In the genomic region with DNA sequence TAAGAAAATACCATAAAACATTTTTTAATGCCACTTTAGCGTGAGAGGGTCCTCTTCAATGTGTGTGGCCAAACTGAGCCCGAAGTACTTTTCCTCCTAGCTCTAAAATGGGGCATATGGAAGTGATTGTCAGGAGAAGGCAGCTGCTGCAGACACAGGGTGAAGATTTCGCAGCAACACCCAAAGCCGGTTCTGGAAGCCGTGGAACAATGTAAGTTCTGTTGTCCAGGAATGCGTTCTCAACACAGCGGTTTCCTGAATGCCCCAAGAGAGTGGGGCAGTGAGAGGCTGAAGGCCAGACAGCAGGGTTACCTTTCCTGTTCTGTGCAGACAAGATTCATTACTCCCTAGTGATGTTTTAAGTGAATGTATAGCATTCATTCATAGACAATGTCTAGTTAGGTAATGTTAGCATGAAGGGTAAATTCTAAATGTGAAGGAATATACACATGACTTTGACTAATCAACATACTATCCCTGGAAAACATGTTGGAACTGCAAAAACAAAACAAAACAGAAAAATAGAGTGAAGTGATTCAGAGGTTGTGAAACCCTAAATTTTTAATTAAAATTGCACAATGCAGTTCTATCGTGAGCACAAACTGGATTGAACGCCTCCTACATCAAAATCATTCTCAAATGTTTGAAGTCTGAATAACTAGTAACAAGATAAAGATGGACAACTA, we compare ENCODE assay signal across 23 cellular contexts.
DNase-seq lines count a peak whose midpoint lies in the region; ATAC-seq, FAIRE-seq and TF ChIP-seq lines count a peak whose summit lies in the region.
"Had no signal": no experiment of that assay in that cellular context is flagged by ENCODE, and none has a peak within 500 bp of the region (broad histone marks: within the 10 kb centered on the region; RNA-seq: fewer than 3 reads in every experiment).

No MANE protein-coding gene starts in this region.

- ATAC-seq in body of pancreas (peak; percentile 89), omental fat pad (ENCODE audit: low FRiP score) (peak; percentile 87)
- ATAC-seq: activated T-helper 17 cell treated with anti-CD3 and anti-CD28 coated beads, Interleukin-2, amount 50 U/mL, for 72 hours; stimulated activated memory B cell treated with anti-CD40 and anti-IgM and Interleukin-4, amounts not matched to agents 10 μg/mL and 1 μg/mL and 100 μg/mL, for 72 hours had no signal

- H3K4me1 ChIP-seq in body of pancreas = peaks cover 7% of the 10 kb centered on the region
- peaks cover 0 to 12% (median 0%) of the 10 kb centered on the region in 4 donors for H3K4me1 ChIP-seq in esophagus muscularis mucosa
- H3K4me1 ChIP-seq: adrenal gland, colonic mucosa, Peyer's patch had no signal

- H3K9me3 ChIP-seq in body of pancreas (no peaks in the 10 kb centered on the region), esophagus muscularis mucosa (no peaks in the 10 kb centered on the region)
- H3K9me3 ChIP-seq: adrenal gland, colonic mucosa, Peyer's patch, spleen had no signal

- DNase-seq in COLO829 (ENCODE audit: low spot score) (peak; percentile 62), body of pancreas (peak; percentile 13 to 29 (median 16)), foreskin melanocyte (peak; percentile 90), omental fat pad (ENCODE audit: low spot score) (no peak), H54 (ENCODE audit: insufficient read length, low spot score) (no peak), NCI-H1092 treated with DMSO at 0.1 percent for 48 hours (lab: John Stamatoyannopoulos, UW) (no peak), esophagus muscularis mucosa (ENCODE audit: extremely low spot score) (no peak)
- DNase-seq in activated naive CD4-positive, alpha-beta T cell (lab: John Stamatoyannopoulos, UW) = no peak
- DNase-seq: activated CD8-positive, alpha-beta memory T cell treated with anti-CD3 and anti-CD28 coated beads for 24 hours; CD4-positive, CD25-positive, alpha-beta regulatory T cell; colonic mucosa; DMS79 treated with DMSO at 0.1 percent for 48 hours; Karpas-422; NCI-H1417; NCI-H2171; NCI-H774; Peyer's patch; spleen had no signal

- H3K4me3 ChIP-seq in body of pancreas (no peak overlapping the region), esophagus muscularis mucosa (no peak overlapping the region)
- H3K4me3 ChIP-seq: adrenal gland, colonic mucosa, Peyer's patch, spleen had no signal

- no peak for TF ChIP-seq EP300 in esophagus muscularis mucosa (IDR thresholded peaks at IDR 0.05)

- peak overlapping the region in 3 of 4 donors; percentile 2 to 27 (median 8) for H3K27ac ChIP-seq in body of pancreas
- H3K27ac ChIP-seq in esophagus muscularis mucosa (replicated peaks in 1 of 4) = peak overlapping the region in 1 of 4 donors; percentile 10
- H3K27ac ChIP-seq: adrenal gland, colonic mucosa, Peyer's patch, spleen, VCaP had no signal

- H3K36me3 ChIP-seq in body of pancreas (replicated peaks in 1 of 2; ENCODE audit: insufficient read depth in 1 of 2, low read depth in 2 of 2) = no peaks in the 10 kb centered on the region
- H3K36me3 ChIP-seq in esophagus muscularis mucosa = no peaks in the 10 kb centered on the region
- H3K36me3 ChIP-seq: adrenal gland, colonic mucosa, Peyer's patch, spleen had no signal

- intact Hi-C loops in body of pancreas (cut with DNase I) (no loop called here), esophagus muscularis mucosa (cut with DNase I) (no loop called here)

- H3K27me3 ChIP-seq in body of pancreas (no peaks in the 10 kb centered on the region), esophagus muscularis mucosa (no peaks in the 10 kb centered on the region)
- H3K27me3 ChIP-seq: adrenal gland, colonic mucosa, Peyer's patch, spleen had no signal

- TF ChIP-seq CTCF in body of pancreas (IDR thresholded peaks at IDR 0.05) (no peak), omental fat pad (IDR thresholded peaks at IDR 0.05) (no peak), esophagus muscularis mucosa (IDR thresholded peaks at IDR 0.05) (no peak)

- FAIRE-seq in H54 (lab: Jason Lieb, UNC) = no peak
- FAIRE-seq: endothelial cell of umbilical vein had no signal

- 34 to 48% methylated on average over 9 of the region's 9 CpGs for WGBS in body of pancreas, 2 donors
- 75% methylated on average over 9 of the region's 9 CpGs for WGBS in esophagus muscularis mucosa

- TF ChIP-seq POLR2A in body of pancreas (IDR thresholded peaks at IDR 0.05) = no peak
- no peak for TF ChIP-seq POLR2A in H54 (IDR thresholded peaks at IDR 0.05; ENCODE audit: low read depth, low read length)
- no peak for TF ChIP-seq POLR2A in esophagus muscularis mucosa (IDR thresholded peaks at IDR 0.05; ENCODE audit: low read depth)

Comparison
In these comparisons a context has a peak if more than half of its experiments do, and no peak if none do; other contexts are left out.
1. DNase-seq: peak in COLO829 (single experiment), body of pancreas (4 of 4) and foreskin melanocyte (single experiment); none in omental fat pad (single experiment), H54 (single experiment), NCI-H1092 treated with DMSO at 0.1 percent for 48 hours (single experiment), activated naive CD4-positive, alpha-beta T cell (0 of 4) and esophagus muscularis mucosa (single experiment).